Comparison of ENCODE assay signal across 8 cellular contexts in the genomic region with DNA sequence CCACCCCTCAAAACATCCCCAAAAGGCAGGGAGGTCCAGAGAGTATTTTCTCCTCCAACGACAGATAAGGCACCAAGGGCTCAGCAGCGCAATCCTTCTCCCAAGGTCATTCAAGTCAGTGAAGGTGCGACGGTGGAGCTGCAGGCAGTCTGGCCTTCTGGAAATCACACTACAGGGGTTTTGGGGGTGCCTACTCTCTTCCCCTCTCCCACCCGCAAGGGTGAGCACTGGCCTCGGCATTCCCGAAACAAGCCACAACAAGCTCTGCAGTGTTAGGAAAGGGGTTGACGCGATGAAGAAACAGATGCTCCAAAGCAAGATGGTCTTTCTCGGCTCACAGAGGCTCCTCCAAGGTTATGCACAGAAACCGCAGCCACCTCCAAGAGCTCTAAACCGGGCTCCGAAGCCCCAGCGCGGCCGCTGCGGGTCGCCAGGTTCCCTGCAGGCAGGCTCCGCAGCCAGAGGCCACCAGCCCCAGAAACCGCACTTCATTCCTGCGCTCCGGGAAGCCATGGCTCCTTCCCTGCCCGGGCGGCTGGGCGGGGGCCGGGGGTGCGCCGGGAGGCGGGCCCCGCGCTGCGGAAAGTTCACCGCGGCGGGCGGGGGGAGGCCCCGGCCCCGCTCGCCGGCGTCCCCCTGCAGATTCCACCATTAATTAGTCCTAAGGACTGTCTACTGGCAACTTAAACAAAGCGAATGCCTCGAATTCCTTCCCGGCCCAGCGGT. TPM values are rescaled to one million over a fixed set of nuclear protein-coding genes. Genes with fewer than 3 reads are reported as not detected.
A peak's percentile ranks its signal among the peaks of the same experiment; 100 is the strongest.
DNase-seq lines count a peak whose midpoint lies in the region; ATAC-seq lines count a peak whose summit lies in the region.

No MANE protein-coding gene starts in this region.

- H3K9me3 Mint-ChIP-seq in activated T-helper 2 cell treated with anti-CD3 and anti-CD28 coated beads, Interferon-gamma antibody, Interleukin-2, Interleukin-4, amounts not matched to agents 10 μg/mL and 5 μg/mL and 100 μg/mL, durations not matched to agents 14 hours and 24 hours and 36 hours = no peaks in the 10 kb centered on the region
- no peaks in the 10 kb centered on the region for H3K9me3 Mint-ChIP-seq in naive thymus-derived CD8-positive, alpha-beta T cell

- no peaks in the 10 kb centered on the region for H3K9me3 ChIP-seq in NT2/D1 (ENCODE audit: insufficient read depth, low read length)

- peaks cover 3% of the 10 kb centered on the region for H3K4me1 ChIP-seq in NT2/D1 (ENCODE audit: insufficient read depth, insufficient read length)
- H3K4me1 ChIP-seq in urinary bladder (ENCODE audit: insufficient read depth) = no peaks in the 10 kb centered on the region

- no peak overlapping the region for H3K27ac Mint-ChIP-seq in activated T-helper 2 cell treated with anti-CD3 and anti-CD28 coated beads, Interferon-gamma antibody, Interleukin-2, Interleukin-4, amounts not matched to agents 10 μg/mL and 5 μg/mL and 100 μg/mL, durations not matched to agents 14 hours and 24 hours and 36 hours
- peak overlapping the region in 8 of 10 donors; percentile 31 to 87 (median 74) for H3K27ac Mint-ChIP-seq in naive thymus-derived CD8-positive, alpha-beta T cell

- peak overlapping the region; percentile 87 for H3K9ac ChIP-seq in NT2/D1 (ENCODE audit: insufficient read length, low read depth)

- POLR2A ChIA-PET in naive thymus-derived CD8-positive, alpha-beta T cell (lab: Charles Lee) = interaction anchor here (0.6 to 1.1 kb wide), 3 partner anchors 10 to 20 kb away, joined by 3 to 4 read pairs (median 3); no protein-coding TSS in a partner anchor

- peak; percentile 38 to 47 for ATAC-seq in naive thymus-derived CD8-positive, alpha-beta T cell

- peaks cover 3% of the 10 kb centered on the region for H3K36me3 Mint-ChIP-seq in activated T-helper 2 cell treated with anti-CD3 and anti-CD28 coated beads, Interferon-gamma antibody, Interleukin-2, Interleukin-4, amounts not matched to agents 10 μg/mL and 5 μg/mL and 100 μg/mL, durations not matched to agents 14 hours and 24 hours and 36 hours (ENCODE audit: low read depth)
- H3K36me3 Mint-ChIP-seq in naive thymus-derived CD8-positive, alpha-beta T cell = no peaks in the 10 kb centered on the region

- DNase-seq in SKM-1 treated with dmso at 0.1 percent for 144 hours (lab: John Stamatoyannopoulos, UW; ENCODE audit: unreplicated experiment) (peak; percentile 7), SKM-1 (lab: John Stamatoyannopoulos, UW; ENCODE audit: unreplicated experiment) (no peak), NT2/D1 (ENCODE audit: low read depth, low spot score) (peak; percentile 18), fibroblast of gingiva (ENCODE audit: low read depth) (peak; percentile 54), NCI-H1048 (lab: John Stamatoyannopoulos, UW) (no peak)
- DNase-seq in activated T-helper 2 cell treated with anti-CD3 and anti-CD28 coated beads, Interferon-gamma antibody, Interleukin-2, Interleukin-4, amounts not matched to agents 10 μg/mL and 5 μg/mL and 100 μg/mL, durations not matched to agents 14 hours and 24 hours and 36 hours (ENCODE audit: low spot score) = no peak
- DNase-seq in naive thymus-derived CD8-positive, alpha-beta T cell = peak in 9 of 10 donors; percentile 6 to 47 (median 33)

- WGBS in urinary bladder = under 1% methylated on average over 45 of the region's 45 CpGs

- peaks cover 2% of the 10 kb centered on the region for H3K27me3 Mint-ChIP-seq in activated T-helper 2 cell treated with anti-CD3 and anti-CD28 coated beads, Interferon-gamma antibody, Interleukin-2, Interleukin-4, amounts not matched to agents 10 μg/mL and 5 μg/mL and 100 μg/mL, durations not matched to agents 14 hours and 24 hours and 36 hours (ENCODE audit: low read depth)
- no peaks in the 10 kb centered on the region for H3K27me3 Mint-ChIP-seq in naive thymus-derived CD8-positive, alpha-beta T cell

- intact Hi-C loops in activated T-helper 2 cell treated with anti-CD3 and anti-CD28 coated beads, Interferon-gamma antibody, Interleukin-2, Interleukin-4, amounts not matched to agents 10 μg/mL and 5 μg/mL and 100 μg/mL, durations not matched to agents 14 hours and 24 hours and 36 hours (cut with micrococcal nuclease) = loop anchor here (1.0 to 2.0 kb wide), 2 partner anchors 19 to 64 kb away; no protein-coding TSS in a partner anchor

- H3K27ac ChIP-seq in urinary bladder (ENCODE audit: low read depth) = peak overlapping the region; percentile 91

- H3K27me3 ChIP-seq in NT2/D1 (ENCODE audit: insufficient read depth, insufficient read length) = no peaks in the 10 kb centered on the region

- H3K4me3 ChIP-seq in NT2/D1 (ENCODE audit: insufficient read length, low read depth) (peak overlapping the region; percentile 80), urinary bladder (ENCODE audit: low read depth, low read length) (peak overlapping the region; percentile 94)

- H3K36me3 ChIP-seq in NT2/D1 (ENCODE audit: insufficient read depth, insufficient read length, low read length) (no peaks in the 10 kb centered on the region), urinary bladder (ENCODE audit: insufficient read depth) (no peaks in the 10 kb centered on the region)

- peak overlapping the region; percentile 98 for H3K4me3 Mint-ChIP-seq in activated T-helper 2 cell treated with anti-CD3 and anti-CD28 coated beads, Interferon-gamma antibody, Interleukin-2, Interleukin-4, amounts not matched to agents 10 μg/mL and 5 μg/mL and 100 μg/mL, durations not matched to agents 14 hours and 24 hours and 36 hours (ENCODE audit: low read depth)
- H3K4me3 Mint-ChIP-seq in naive thymus-derived CD8-positive, alpha-beta T cell = peak overlapping the region; percentile 78 to 97 (median 87)

- H3K4me1 Mint-ChIP-seq in activated T-helper 2 cell treated with anti-CD3 and anti-CD28 coated beads, Interferon-gamma antibody, Interleukin-2, Interleukin-4, amounts not matched to agents 10 μg/mL and 5 μg/mL and 100 μg/mL, durations not matched to agents 14 hours and 24 hours and 36 hours (ENCODE audit: low read depth) = peaks cover 22% of the 10 kb centered on the region
- H3K4me1 Mint-ChIP-seq in naive thymus-derived CD8-positive, alpha-beta T cell = peaks cover 13 to 45% (median 40%) of the 10 kb centered on the region in 4 donors

RNA-seq across cellular contexts. Expression of gene LUZP1, which starts 1.1 kb away (rescaled TPM):
- total RNA-seq in activated T-helper 2 cell treated with anti-CD3 and anti-CD28 coated beads, Interferon-gamma antibody, Interleukin-2, Interleukin-4, amounts not matched to agents 10 μg/mL and 5 μg/mL and 100 μg/mL, durations not matched to agents 14 hours and 24 hours and 36 hours = 19.7 and 21.6 TPM in 2 replicates
- 10 to 100 TPM; 14.4 to 16.8 TPM for total RNA-seq in naive thymus-derived CD8-positive, alpha-beta T cell
- 10 to 100 TPM in 2 of 3 donors, 1 to 10 TPM in 1; 8.1 to 12.2 (median 10.2) TPM for polyA plus RNA-seq in naive thymus-derived CD8-positive, alpha-beta T cell
- total RNA-seq in urinary bladder = 25.0 TPM
- polyA plus RNA-seq in urinary bladder = 13.5 TPM

RNA-seq across cellular contexts. Expression of gene HTR1D, which starts 49.8 kb away (rescaled TPM):
- total RNA-seq in activated T-helper 2 cell treated with anti-CD3 and anti-CD28 coated beads, Interferon-gamma antibody, Interleukin-2, Interleukin-4, amounts not matched to agents 10 μg/mL and 5 μg/mL and 100 μg/mL, durations not matched to agents 14 hours and 24 hours and 36 hours = not detected in 2 replicates
- not detected for total RNA-seq in naive thymus-derived CD8-positive, alpha-beta T cell
- not detected for polyA plus RNA-seq in naive thymus-derived CD8-positive, alpha-beta T cell
- total RNA-seq in urinary bladder = 0.11 TPM
- polyA plus RNA-seq in urinary bladder = 0.05 TPM

Comparison
In these comparisons a context has a peak if more than half of its experiments do, and no peak if none do; other contexts are left out.
1. DNase-seq: peak in SKM-1 treated with dmso at 0.1 percent for 144 hours (single experiment), NT2/D1 (single experiment), fibroblast of gingiva (single experiment) and naive thymus-derived CD8-positive, alpha-beta T cell (9 of 10); none in SKM-1 (single experiment), activated T-helper 2 cell treated with anti-CD3 and anti-CD28 coated beads, Interferon-gamma antibody, Interleukin-2, Interleukin-4, amounts not matched to agents 10 μg/mL and 5 μg/mL and 100 μg/mL, durations not matched to agents 14 hours and 24 hours and 36 hours (single experiment) and NCI-H1048 (single experiment).